Comparison of ENCODE assay signal across 1 cellular context in genomic region chr15:70453238-70453637, GRCh38.
TF ChIP-seq lines count a peak whose summit lies in the region.

No MANE protein-coding gene starts in this region.

TF ChIP-seq in K562, 482 proteins besides CTCF, POLR2A, EP300 and RAD21 (continued from another document):
- TF ChIP-seq RERE (CRISPR knock-in tag; IDR thresholded peaks at IDR 0.05; ENCODE audit: borderline replicate concordance) (no peak), RBM15 (IDR thresholded peaks at IDR 0.05; ENCODE audit: insufficient read depth, low read length) (no peak), RFX5 (IDR thresholded peaks at IDR 0.05; ENCODE audit: low read depth, low read length) (no peak), CEBPB (tag; IDR thresholded peaks at IDR 0.05) (peak; percentile 81), MTA1 (IDR thresholded peaks at IDR 0.05; ENCODE audit: borderline replicate concordance) (0 out of 2 replicates have a peak, but pooled peaks have one; percentile 42), TAF9B (IDR thresholded peaks at IDR 0.05; ENCODE audit: partially characterized antibody) (no peak), TAF15 (IDR thresholded peaks at IDR 0.05; ENCODE audit: low read depth, low read length) (no peak), FOXP1 (CRISPR knock-in tag; IDR thresholded peaks at IDR 0.05) (no peak), SUPT5H (IDR thresholded peaks at IDR 0.05) (no peak), ZNF764 (CRISPR knock-in tag; IDR thresholded peaks at IDR 0.05; ENCODE audit: low read depth) (no peak), ILF3 (IDR thresholded peaks at IDR 0.05; ENCODE audit: borderline replicate concordance) (no peak), KDM2B (CRISPR knock-in tag; IDR thresholded peaks at IDR 0.05) (no peak), RCOR1 (IDR thresholded peaks at IDR 0.05; ENCODE audit: borderline replicate concordance in 1 of 2, low read depth in 2 of 2, low read length in 2 of 2) (peak in 1 of 2 experiments; percentile 37; a peak in 1 of 4 replicates), KDM4B (IDR thresholded peaks at IDR 0.05; ENCODE audit: borderline replicate concordance in 2 of 2, low read depth in 1 of 2) (no peak), HMG20B (CRISPR knock-in tag; IDR thresholded peaks at IDR 0.05) (no peak), MCM7 (IDR thresholded peaks at IDR 0.05) (no peak), SLC30A9 (CRISPR knock-in tag; IDR thresholded peaks at IDR 0.05) (no peak), CEBPG (CRISPR knock-in tag; IDR thresholded peaks at IDR 0.05) (no peak), CEBPG (tag; conservative IDR thresholded peaks at IDR 0.05 in 1 of 2, IDR thresholded peaks at IDR 0.05 in 1 of 2) (peak in 1 of 2 experiments; percentile 65; a peak in 2 of 4 replicates), CREB5 (CRISPR knock-in tag; IDR thresholded peaks at IDR 0.05) (no peak), STAG1 (CRISPR knock-in tag; IDR thresholded peaks at IDR 0.05; ENCODE audit: borderline replicate concordance) (no peak), ZBTB7A (IDR thresholded peaks at IDR 0.05; ENCODE audit: borderline replicate concordance, control insufficient read depth, low read depth, low read length) (no peak), MAZ (CRISPR knock-in tag; conservative IDR thresholded peaks at IDR 0.05 in 1 of 2, IDR thresholded peaks at IDR 0.05 in 1 of 2) (no peak), ZNF740 (CRISPR knock-in tag; IDR thresholded peaks at IDR 0.05) (no peak), ZNF740 (tag; IDR thresholded peaks at IDR 0.05) (no peak)
- TF ChIP-seq, protein P1, sequence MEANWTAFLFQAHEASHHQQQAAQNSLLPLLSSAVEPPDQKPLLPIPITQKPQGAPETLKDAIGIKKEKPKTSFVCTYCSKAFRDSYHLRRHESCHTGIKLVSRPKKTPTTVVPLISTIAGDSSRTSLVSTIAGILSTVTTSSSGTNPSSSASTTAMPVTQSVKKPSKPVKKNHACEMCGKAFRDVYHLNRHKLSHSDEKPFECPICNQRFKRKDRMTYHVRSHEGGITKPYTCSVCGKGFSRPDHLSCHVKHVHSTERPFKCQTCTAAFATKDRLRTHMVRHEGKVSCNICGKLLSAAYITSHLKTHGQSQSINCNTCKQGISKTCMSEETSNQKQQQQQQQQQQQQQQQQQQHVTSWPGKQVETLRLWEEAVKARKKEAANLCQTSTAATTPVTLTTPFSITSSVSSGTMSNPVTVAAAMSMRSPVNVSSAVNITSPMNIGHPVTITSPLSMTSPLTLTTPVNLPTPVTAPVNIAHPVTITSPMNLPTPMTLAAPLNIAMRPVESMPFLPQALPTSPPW (CRISPR knock-in tag; IDR thresholded peaks at IDR 0.05): peak; percentile 36; the same call in 1 of the 2 replicates
TF ChIP-seq in K562: peak in this region for 6.
